Comparison of ENCODE assay signal across 13 cellular contexts in the genomic region with DNA sequence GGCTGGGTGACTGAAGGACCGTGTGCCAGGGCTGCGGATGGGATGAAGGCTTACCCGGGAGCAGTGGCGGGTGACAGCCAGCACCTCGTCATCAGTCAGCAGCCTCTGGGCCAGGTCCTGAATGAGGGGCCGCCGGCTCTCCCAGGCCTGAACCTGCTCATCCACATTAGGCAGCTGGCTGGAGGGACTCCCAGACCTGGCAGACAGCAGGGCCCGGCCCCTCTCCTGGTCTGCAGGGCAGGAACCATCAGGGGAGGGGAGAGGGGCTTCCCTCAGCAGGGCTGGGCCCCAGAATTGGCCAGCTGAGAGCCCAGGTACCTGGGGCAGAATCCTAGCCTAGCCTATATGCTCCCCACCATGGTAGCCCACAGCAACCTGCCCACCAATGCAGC. TPM values are rescaled to one million over a fixed set of nuclear protein-coding genes. Genes with fewer than 3 reads are reported as not detected.
DNase-seq lines count a peak whose midpoint lies in the region; ATAC-seq and TF ChIP-seq lines count a peak whose summit lies in the region.
"Had no signal": no experiment of that assay in that cellular context is flagged by ENCODE, and none has a peak within 500 bp of the region (broad histone marks: within the 10 kb centered on the region; RNA-seq: fewer than 3 reads in every experiment).

No MANE protein-coding gene starts in this region.

- POLR2A ChIA-PET in RWPE1 (lab: Yijun Ruan, JAX; ENCODE audit: low non-redundant PET): no interaction called here

- H3K27ac ChIP-seq in RWPE1 (peak overlapping the region; percentile 28), caudate nucleus (ENCODE audit: low read depth, low read length) (peak overlapping the region; percentile 70), temporal lobe (ENCODE audit: low read depth, low read length) (peak overlapping the region; percentile 29)
- H3K27ac ChIP-seq: C4-2B had no signal

- TF ChIP-seq CTCF in RWPE1 (conservative IDR thresholded peaks at IDR 0.05; ENCODE audit: low read depth): no peak

- DNase-seq in Right ventricle myocardium inferior (ENCODE audit: missing footprints): peak; percentile 47
- no peak for DNase-seq in cardiac septum (ENCODE audit: low spot score)
- DNase-seq in RWPE1 (ENCODE audit: low spot score): no peak
- peak in 1 of 61 donors; percentile 33 for DNase-seq in caudate nucleus (lab: John Stamatoyannopoulos, UW)
- DNase-seq in NOMO-1 treated with dmso at 0.1 percent for 144 hours (lab: John Stamatoyannopoulos, UW; ENCODE audit: unreplicated experiment): no peak
- DNase-seq: 8988T; CD4-positive, alpha-beta memory T cell; DMS79 had no signal

- ATAC-seq in Right ventricle myocardium inferior (no peak), HG03457 (IDR thresholded peaks at IDR 0.05; ENCODE audit: unreplicated experiment) (no peak), GM18519 (IDR thresholded peaks at IDR 0.05; ENCODE audit: low FRiP score, unreplicated experiment) (no peak)
- ATAC-seq: GM12878 had no signal

- CTCF ChIA-PET in RWPE1 (lab: Yijun Ruan, JAX): interaction anchor here (0.7 to 3.7 kb wide), 7 partner anchors 11 to 81 kb away, joined by 3 to 57 read pairs (median 7); partner anchors contain the start of gene LZTS2

- intact Hi-C loops in Right ventricle myocardium inferior (cut with DNase I) (loop anchor here (2.0 to 10.0 kb wide), 2 partner anchors 47 to 451 kb away; partner anchors contain the start of gene SEMA4G), cardiac septum (cut with DNase I) (loop anchor here (2.0 kb wide), 1 partner anchor 47 kb away; the partner anchor contains the start of gene SEMA4G)

RNA-seq across cellular contexts. Expression of gene PDZD7, which starts 15.4 kb away (rescaled TPM):
- total RNA-seq in Right ventricle myocardium inferior (0.22 TPM), cardiac septum (0.40 TPM), temporal lobe (3.2 TPM)
- total RNA-seq: GM12878 had no signal

RNA-seq across cellular contexts. Expression of gene SFXN3, which starts 15.5 kb away (rescaled TPM):
- total RNA-seq in Right ventricle myocardium inferior (14.1 TPM), cardiac septum (30.8 TPM), temporal lobe (45.2 TPM)

RNA-seq across cellular contexts. Expression of gene LZTS2, which starts 16.0 kb away (rescaled TPM):
- total RNA-seq in Right ventricle myocardium inferior (43.4 TPM), cardiac septum (47.2 TPM), temporal lobe (10.6 TPM)

RNA-seq across cellular contexts. Expression of gene TWNK, which starts 28.2 kb away (rescaled TPM):
- total RNA-seq in Right ventricle myocardium inferior (6.6 TPM), cardiac septum (5.2 TPM), temporal lobe (6.9 TPM)

RNA-seq across cellular contexts. Expression of gene MRPL43, which starts 28.3 kb away (rescaled TPM):
- total RNA-seq in Right ventricle myocardium inferior: 58.3 TPM
- total RNA-seq in cardiac septum: 51.7 TPM
- 29.3 TPM for total RNA-seq in temporal lobe
